In the genomic region with DNA sequence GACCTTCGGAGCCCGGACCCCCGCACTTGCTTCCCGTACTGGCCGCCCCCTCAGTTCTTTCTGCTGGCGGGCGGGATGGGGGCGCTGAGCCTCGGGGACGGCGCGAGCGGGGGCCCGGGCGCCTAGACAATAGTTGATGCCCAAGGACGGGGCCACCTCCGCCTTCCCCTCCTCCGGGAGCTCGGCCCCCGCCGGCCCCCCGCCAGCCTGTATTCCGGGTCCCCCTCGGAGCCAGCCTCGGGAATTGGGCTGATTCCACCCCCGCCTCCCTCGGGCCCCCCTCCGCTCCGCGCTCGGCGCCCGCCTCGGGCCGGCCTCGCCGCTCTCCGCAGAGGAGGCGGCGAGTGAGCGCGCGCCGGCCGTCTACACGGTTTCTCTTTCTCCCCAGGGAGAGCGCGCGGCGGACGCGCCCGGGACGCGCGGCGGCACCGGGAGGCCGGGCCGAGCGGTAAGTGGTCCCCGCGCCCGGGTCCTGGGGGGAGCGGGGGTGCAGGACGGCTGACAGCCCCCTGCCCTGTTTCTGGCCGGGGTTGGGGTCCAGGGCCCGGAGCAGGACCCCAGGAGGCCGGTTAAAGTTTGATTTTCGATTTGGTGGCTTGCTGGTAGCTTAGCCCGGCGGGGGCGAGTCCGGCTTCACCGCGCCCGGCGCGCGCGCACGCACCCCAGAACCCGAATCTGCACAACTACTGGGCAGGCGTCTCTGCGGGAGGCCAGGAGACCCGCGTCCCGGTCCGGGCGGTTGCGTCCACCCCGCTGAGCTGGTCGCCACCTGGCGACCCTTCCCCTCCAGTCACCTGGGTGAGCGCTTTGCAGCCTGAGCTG, we compare ENCODE assay signal across 8 cellular contexts. TPM values are rescaled to one million over a fixed set of nuclear protein-coding genes. Genes with fewer than 3 reads are reported as not detected.
DNase-seq lines count a peak whose midpoint lies in the region; ATAC-seq and TF ChIP-seq lines count a peak whose summit lies in the region.

No MANE protein-coding gene starts in this region.

- no peaks in the 10 kb centered on the region for H3K27me3 Mint-ChIP-seq in activated T-helper 17 cell treated with anti-CD3 and anti-CD28 coated beads, Interleukin-2, amount 50 U/mL, for 72 hours
- H3K27me3 Mint-ChIP-seq in naive thymus-derived CD8-positive, alpha-beta T cell = peaks cover 0 to 3% (median 0%) of the 10 kb centered on the region in 5 donors

- H3K36me3 Mint-ChIP-seq in activated T-helper 17 cell treated with anti-CD3 and anti-CD28 coated beads, Interleukin-2, amount 50 U/mL, for 72 hours (ENCODE audit: low read depth) = peaks cover 13% of the 10 kb centered on the region
- no peaks in the 10 kb centered on the region for H3K36me3 Mint-ChIP-seq in naive thymus-derived CD8-positive, alpha-beta T cell

- peak overlapping the region; percentile 79 for H2AFZ ChIP-seq in fibroblast of lung (ENCODE audit: low read length)

- H3K4me1 Mint-ChIP-seq in activated T-helper 17 cell treated with anti-CD3 and anti-CD28 coated beads, Interleukin-2, amount 50 U/mL, for 72 hours = peaks cover 40% of the 10 kb centered on the region
- peaks cover 36 to 55% (median 51%) of the 10 kb centered on the region in 4 donors for H3K4me1 Mint-ChIP-seq in naive thymus-derived CD8-positive, alpha-beta T cell

- peak overlapping the region; percentile 82 for H3K4me2 ChIP-seq in fibroblast of lung (ENCODE audit: extremely low read depth, insufficient read depth, low read length)

- no peak for TF ChIP-seq CTCF in fibroblast of lung (conservative IDR thresholded peaks at IDR 0.05 in 1 of 2, IDR thresholded peaks at IDR 0.05 in 1 of 2; ENCODE audit: low read depth in 1 of 2, low read length in 2 of 2)

- H3K4me3 ChIP-seq in fibroblast of lung (replicated peaks in 1 of 4; ENCODE audit: control extremely low read depth in 1 of 4, insufficient read depth in 1 of 4, low read depth in 3 of 4, low read length in 4 of 4) = peak overlapping the region; percentile 75 to 96 (median 94)

- no peaks in the 10 kb centered on the region for H3K36me3 ChIP-seq in fibroblast of lung (ENCODE audit: control insufficient read depth, insufficient read depth, low read length)

- H3K27ac Mint-ChIP-seq in activated T-helper 17 cell treated with anti-CD3 and anti-CD28 coated beads, Interleukin-2, amount 50 U/mL, for 72 hours = peak overlapping the region; percentile 98
- H3K27ac Mint-ChIP-seq in naive thymus-derived CD8-positive, alpha-beta T cell = peak overlapping the region; percentile 82 to 99 (median 97)

- DNase-seq in NCI-H82 (lab: John Stamatoyannopoulos, UW) (peak; percentile 64), NCI-H82 treated with DMSO at 0.1 percent for 48 hours (lab: John Stamatoyannopoulos, UW; ENCODE audit: unreplicated experiment) (no peak), NOMO-1 treated with dmso at 0.1 percent for 144 hours (lab: John Stamatoyannopoulos, UW; ENCODE audit: unreplicated experiment) (peak; percentile 4), fibroblast of lung (ENCODE audit: low read depth in 2 of 2) (peak; percentile 63 to 72)
- DNase-seq in naive thymus-derived CD8-positive, alpha-beta T cell = peak; percentile 31 to 77 (median 56)
- peak; percentile 71 for DNase-seq in stimulated activated naive CD8-positive, alpha-beta T cell treated with anti-CD3 and anti-CD28 coated beads, Interleukin-15, Interleukin-2, amounts not matched to agents 100 U/mL and 50 U/mL, for 24 hours

- H3K4me1 ChIP-seq in fibroblast of lung (ENCODE audit: control insufficient read depth, extremely low read depth, insufficient read depth, low read length) = peaks cover 4% of the 10 kb centered on the region

- H3K27me3 ChIP-seq in fibroblast of lung (ENCODE audit: control insufficient read depth, insufficient read depth, low read length) = no peaks in the 10 kb centered on the region

- peaks cover 29% of the 10 kb centered on the region for H3K79me2 ChIP-seq in fibroblast of lung (ENCODE audit: control insufficient read depth, insufficient read depth, low read length)

- H3K27ac ChIP-seq in fibroblast of lung (ENCODE audit: insufficient read depth, low read length) = peak overlapping the region; percentile 80

- peak overlapping the region; percentile 86 for H3K9ac ChIP-seq in fibroblast of lung (ENCODE audit: insufficient read depth, low read length)

- H3K4me3 Mint-ChIP-seq in activated T-helper 17 cell treated with anti-CD3 and anti-CD28 coated beads, Interleukin-2, amount 50 U/mL, for 72 hours = peak overlapping the region; percentile 94
- H3K4me3 Mint-ChIP-seq in naive thymus-derived CD8-positive, alpha-beta T cell = peak overlapping the region; percentile 88 to 96 (median 94)

- POLR2A ChIA-PET in naive thymus-derived CD8-positive, alpha-beta T cell (lab: Charles Lee) = interaction anchor here (0.6 to 1.5 kb wide), 7 partner anchors 10 to 720 kb away, joined by 3 to 6 read pairs (median 4); partner anchors contain the start of gene MED6

- H3K9me3 ChIP-seq in fibroblast of lung (ENCODE audit: control insufficient read depth, insufficient read depth, low read depth, low read length) = no peaks in the 10 kb centered on the region

- no peaks in the 10 kb centered on the region for H3K9me3 Mint-ChIP-seq in activated T-helper 17 cell treated with anti-CD3 and anti-CD28 coated beads, Interleukin-2, amount 50 U/mL, for 72 hours
- no peaks in the 10 kb centered on the region for H3K9me3 Mint-ChIP-seq in naive thymus-derived CD8-positive, alpha-beta T cell

- ATAC-seq in HG02938 (IDR thresholded peaks at IDR 0.05; ENCODE audit: unreplicated experiment) = peak; percentile 22
- peak; percentile 45 for ATAC-seq in activated T-helper 17 cell treated with anti-CD3 and anti-CD28 coated beads, Interleukin-2, amount 50 U/mL, for 72 hours (replicated peaks)
- ATAC-seq in naive thymus-derived CD8-positive, alpha-beta T cell = peak; percentile 23 to 46
- peak; percentile 25 for ATAC-seq in stimulated activated naive CD8-positive, alpha-beta T cell treated with anti-CD3 and anti-CD28 coated beads, Interleukin-15, Interleukin-2, amounts not matched to agents 100 U/mL and 50 U/mL, for 24 hours

- H4K20me1 ChIP-seq in fibroblast of lung (ENCODE audit: control insufficient read depth, extremely low read depth, insufficient read depth, low read length) = no peaks in the 10 kb centered on the region

RNA-seq across cellular contexts. Expression of gene SIPA1L1, which starts 0.7 kb away (rescaled TPM):
- total RNA-seq in activated T-helper 17 cell treated with anti-CD3 and anti-CD28 coated beads, Interleukin-2, amount 50 U/mL, for 72 hours = 10 to 100 TPM; 43.3 to 51.9 TPM
- 27.2 and 72.5 TPM in 2 replicates for total RNA-seq in fibroblast of lung
- 20.3 and 35.0 TPM in 2 replicates for polyA plus RNA-seq in fibroblast of lung
- polyA plus RNA-seq in fibroblast of lung (2012) = 22.5 and 30.5 TPM in 2 replicates
- 31.5 and 56.7 TPM in 2 replicates for polyA minus RNA-seq in fibroblast of lung (ENCODE audit: low replicate concordance)
- total RNA-seq in naive thymus-derived CD8-positive, alpha-beta T cell = 10 to 100 TPM; 35.9 to 39.7 TPM
- polyA plus RNA-seq in naive thymus-derived CD8-positive, alpha-beta T cell = 10 to 100 TPM; 10.4 to 18.6 (median 11.7) TPM
